In genomic region chr2:16257001-16257724, GRCh38 we compare ENCODE assay signal across 15 cellular contexts.
"Had no signal": no experiment of that assay in that cellular context is flagged by ENCODE, and none has a peak within 500 bp of the region (broad histone marks: within the 10 kb centered on the region; RNA-seq: fewer than 3 reads in every experiment).

No MANE protein-coding gene starts in this region.

- H3K4me1 ChIP-seq: colonic mucosa, heart right ventricle, left lung, vagina had no signal

- H3K27ac Mint-ChIP-seq: activated T-helper 1 cell treated with anti-CD3 and anti-CD28 coated beads, Interleukin-12 subunit alpha, Interleukin-12 subunit beta, Interleukin-2, Interleukin-4 antibody, amounts not matched to agents 30 ng/mL and 10 ng/mL and 1 ng/mL, durations not matched to agents 14 hours and 24 hours and 36 hours had no signal

- H3K4me3 ChIP-seq: colonic mucosa, gastrocnemius medialis, heart right ventricle, left lung, pancreas, vagina had no signal

- H3K9me3 ChIP-seq: colonic mucosa, gastrocnemius medialis, heart right ventricle, left lung, pancreas, vagina had no signal

- H3K9me3 Mint-ChIP-seq: activated T-helper 1 cell treated with anti-CD3 and anti-CD28 coated beads, Interleukin-12 subunit alpha, Interleukin-12 subunit beta, Interleukin-2, Interleukin-4 antibody, amounts not matched to agents 30 ng/mL and 10 ng/mL and 1 ng/mL, durations not matched to agents 14 hours and 24 hours and 36 hours had no signal

- H3K27me3 ChIP-seq: colonic mucosa, gastrocnemius medialis, left lung, pancreas, vagina had no signal

- H3K36me3 ChIP-seq: colonic mucosa, gastrocnemius medialis, heart right ventricle, left lung, pancreas, vagina had no signal

- ATAC-seq: gastrocnemius medialis, heart right ventricle, left lung, pancreas had no signal

- DNase-seq: activated CD4-positive, alpha-beta T cell treated with anti-CD3 and anti-CD28 coated beads for 1 hour; activated naive CD4-positive, alpha-beta T cell; caudate nucleus; colonic mucosa; effector CD4-positive, alpha-beta T cell; gastrocnemius medialis; heart right ventricle; left lung; mesenchymal stem cell; pancreas; stimulated activated CD4-positive, alpha-beta T cell treated with anti-CD3 and anti-CD28 coated beads, Interleukin-15, amount 100 ng/mL, for 24 hours; stimulated activated CD4-positive, alpha-beta T cell treated with anti-CD3 and anti-CD28 coated beads, Interleukin-4, amount 100 ng/mL, for 24 hours; T-helper 9 cell had no signal

- H3K27ac ChIP-seq: colonic mucosa, gastrocnemius medialis, heart right ventricle, left lung, pancreas, vagina had no signal

- H3K4me3 Mint-ChIP-seq: activated T-helper 1 cell treated with anti-CD3 and anti-CD28 coated beads, Interleukin-12 subunit alpha, Interleukin-12 subunit beta, Interleukin-2, Interleukin-4 antibody, amounts not matched to agents 30 ng/mL and 10 ng/mL and 1 ng/mL, durations not matched to agents 14 hours and 24 hours and 36 hours had no signal
